ENCODE assay signal across 8 cellular contexts in the genomic region with DNA sequence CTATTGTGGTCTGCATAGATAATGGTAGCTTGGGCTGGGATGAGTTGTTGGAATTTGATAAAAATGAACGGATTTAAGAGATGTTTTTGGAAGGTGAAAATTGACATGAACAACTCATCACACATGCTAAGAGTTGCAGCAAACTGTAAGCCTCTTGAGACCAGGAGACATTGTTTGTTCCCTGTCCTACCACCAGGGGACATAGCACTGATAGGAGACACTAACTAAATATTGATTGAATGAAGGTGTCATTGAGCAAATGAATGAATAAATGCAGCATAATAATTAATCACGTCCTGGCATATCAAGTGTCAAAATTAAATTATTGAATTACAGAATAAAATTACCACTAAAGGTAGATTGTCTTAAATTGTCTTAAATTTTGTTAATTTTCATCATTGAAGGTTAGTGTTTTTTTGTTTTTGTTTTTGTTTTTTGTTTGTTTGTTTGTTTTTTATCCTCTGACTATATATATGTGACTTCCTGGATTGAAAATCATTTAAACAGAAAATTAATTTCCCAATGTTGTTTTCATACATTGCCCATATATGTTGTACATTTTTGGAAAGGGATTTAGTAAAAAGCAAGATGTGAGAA.
DNase-seq lines count a peak whose midpoint lies in the region; ATAC-seq and TF ChIP-seq lines count a peak whose summit lies in the region.

No MANE protein-coding gene starts in this region.

- H3K18ac ChIP-seq in H9 (ENCODE audit: insufficient read length, low read depth, low read length): no peak overlapping the region

- H2BK20ac ChIP-seq in H9 (ENCODE audit: low read depth, low read length, poor library complexity, severe bottlenecking): no peak overlapping the region

- H2BK5ac ChIP-seq in H9 (ENCODE audit: insufficient read length, low read length): no peak overlapping the region

- POLR2A ChIA-PET in CD4-positive, alpha-beta T cell (lab: Charles Lee): no interaction called here
- POLR2A ChIA-PET in activated B cell treated with CpG ODN at 0.5 μM for 24 hours (lab: Charles Lee): no interaction called here

- no peak overlapping the region for H3K56ac ChIP-seq in H9 (ENCODE audit: insufficient read length, low read depth, low read length)

- H3K27me3 ChIP-seq in CD4-positive, alpha-beta T cell (ENCODE audit: control insufficient read depth, insufficient read depth, low read length): no peaks in the 10 kb centered on the region
- H3K27me3 ChIP-seq in H9 (ENCODE audit: insufficient read depth, low read length): no peaks in the 10 kb centered on the region
- no peaks in the 10 kb centered on the region for H3K27me3 ChIP-seq in kidney epithelial cell (ENCODE audit: control insufficient read depth, insufficient read depth, low read length)

- H3K9me3 ChIP-seq in CD4-positive, alpha-beta T cell (ENCODE audit: control insufficient read depth, low read length): no peaks in the 10 kb centered on the region
- H3K9me3 ChIP-seq in H9 (ENCODE audit: control insufficient read depth, low read depth, low read length): no peaks in the 10 kb centered on the region

- no peaks in the 10 kb centered on the region for H3K79me2 ChIP-seq in H9 (ENCODE audit: insufficient read depth, low read length)

- H3K14ac ChIP-seq in H9 (ENCODE audit: insufficient read depth, low read length): no peak overlapping the region

- H3K27ac Mint-ChIP-seq in CD4-positive, alpha-beta T cell: no peak overlapping the region
- H3K27ac Mint-ChIP-seq in H9 (no peak overlapping the region), activated B cell treated with CpG ODN at 0.5 μM for 24 hours (no peak overlapping the region)

- H3K23me2 ChIP-seq in H9 (ENCODE audit: insufficient read length, low read depth, low read length, poor library complexity, severe bottlenecking): no peaks in the 10 kb centered on the region

- intact Hi-C loops in CD4-positive, alpha-beta T cell (cut with DNase I, micrococcal nuclease): loop anchor here (1.0 kb wide), 2 partner anchors 259 to 264 kb away; no protein-coding TSS in a partner anchor
- intact Hi-C loops in activated B cell treated with CpG ODN at 0.5 μM for 24 hours (cut with micrococcal nuclease): loop anchor here (1.0 to 5.0 kb wide), 5 partner anchors 45 to 264 kb away; no protein-coding TSS in a partner anchor

- H3K36me3 Mint-ChIP-seq in CD4-positive, alpha-beta T cell (ENCODE audit: low read depth): no peaks in the 10 kb centered on the region
- H3K36me3 Mint-ChIP-seq in H9 (ENCODE audit: insufficient read depth in 1 of 3, low read depth in 3 of 3) (no peaks in the 10 kb centered on the region), activated B cell treated with CpG ODN at 0.5 μM for 24 hours (ENCODE audit: low read depth) (no peaks in the 10 kb centered on the region)

- H3K4me3 ChIP-seq in kidney epithelial cell (ENCODE audit: low read depth, low read length): no peak overlapping the region

- no peaks in the 10 kb centered on the region for H3K9me3 Mint-ChIP-seq in CD4-positive, alpha-beta T cell
- H3K9me3 Mint-ChIP-seq in H9 (no peaks in the 10 kb centered on the region), activated B cell treated with CpG ODN at 0.5 μM for 24 hours (no peaks in the 10 kb centered on the region)

- no peaks in the 10 kb centered on the region for H3K27me3 Mint-ChIP-seq in CD4-positive, alpha-beta T cell
- H3K27me3 Mint-ChIP-seq in H9 (ENCODE audit: low read depth): no peaks in the 10 kb centered on the region
- no peaks in the 10 kb centered on the region for H3K27me3 Mint-ChIP-seq in activated B cell treated with CpG ODN at 0.5 μM for 24 hours

- TF ChIP-seq CTCF in CD4-positive, alpha-beta T cell (IDR thresholded peaks at IDR 0.05): peak; percentile 66
- TF ChIP-seq CTCF in H9 (conservative IDR thresholded peaks at IDR 0.05) (peak; percentile 80), activated B cell treated with CpG ODN at 0.5 μM for 24 hours (IDR thresholded peaks at IDR 0.05) (no peak), kidney epithelial cell (IDR thresholded peaks at IDR 0.05; ENCODE audit: insufficient read depth, low read length, poor library complexity, severe bottlenecking) (peak; percentile 35)

- H3K4ac ChIP-seq in H9 (ENCODE audit: low read depth, low read length): no peak overlapping the region

- H3K36me3 ChIP-seq in kidney epithelial cell (ENCODE audit: control insufficient read depth, insufficient read depth, low read length): no peaks in the 10 kb centered on the region

- H2AFZ ChIP-seq in H9 (ENCODE audit: low read length): no peak overlapping the region

- CTCF ChIA-PET in CD4-positive, alpha-beta T cell (lab: Charles Lee): interaction anchor here (0.5 kb wide), 1 partner anchor 28 kb away, joined by 3 read pairs; no protein-coding TSS in a partner anchor
- CTCF ChIA-PET in activated B cell treated with CpG ODN at 0.5 μM for 24 hours (lab: Charles Lee): interaction anchor here (0.7 to 2.0 kb wide), 2 partner anchors 260 to 263 kb away, joined by 3 to 14 read pairs; no protein-coding TSS in a partner anchor

- no peak overlapping the region for H3K4me2 ChIP-seq in H9 (ENCODE audit: insufficient read depth, insufficient read length, low read length)

- H2BK15ac ChIP-seq in H9 (ENCODE audit: low read depth, low read length): no peak overlapping the region

- H3T11ph ChIP-seq in H9 (ENCODE audit: low read length): no peak overlapping the region

- H4K91ac ChIP-seq in H9 (ENCODE audit: insufficient read length, low read depth, low read length): no peak overlapping the region

- H4K8ac ChIP-seq in H9 (replicated peaks; ENCODE audit: insufficient read length, low read depth, low read length): no peak overlapping the region

- no CpG with 5 or more reads among the region's 2 CpGs for WGBS in H9 (ENCODE audit: extremely low coverage, insufficient read length, low lambda C conversion rate)

- ATAC-seq in CD4-positive, alpha-beta T cell (ENCODE audit: poor library complexity): peak; percentile 49
- peak; percentile 49 for ATAC-seq in activated B cell treated with CpG ODN at 0.5 μM for 24 hours (ENCODE audit: low read depth)
- no peak for ATAC-seq in HG02981 (IDR thresholded peaks at IDR 0.05; ENCODE audit: unreplicated experiment)
- no peak for ATAC-seq in GM18907 (IDR thresholded peaks at IDR 0.05; ENCODE audit: unreplicated experiment)

- H3K4me3 Mint-ChIP-seq in CD4-positive, alpha-beta T cell: no peak overlapping the region
- no peak overlapping the region for H3K4me3 Mint-ChIP-seq in H9
- no peak overlapping the region for H3K4me3 Mint-ChIP-seq in activated B cell treated with CpG ODN at 0.5 μM for 24 hours

- H4K5ac ChIP-seq in H9 (ENCODE audit: insufficient read length, low read depth, low read length): no peak overlapping the region

- no peaks in the 10 kb centered on the region for H3K4me1 Mint-ChIP-seq in CD4-positive, alpha-beta T cell (ENCODE audit: low read depth)
- H3K4me1 Mint-ChIP-seq in H9 (no peaks in the 10 kb centered on the region), activated B cell treated with CpG ODN at 0.5 μM for 24 hours (peaks cover 5% of the 10 kb centered on the region)

- H3K79me1 ChIP-seq in H9 (ENCODE audit: insufficient read depth, low read depth, low read length, poor library complexity, severe bottlenecking): no peaks in the 10 kb centered on the region

- H2AK5ac ChIP-seq in H9 (ENCODE audit: insufficient read length, low read length): no peak overlapping the region

- no peak overlapping the region for H3K9ac ChIP-seq in H9 (ENCODE audit: extremely low read depth, insufficient read length, low read length)

- peak in 3 of 10 experiments; percentile 3 to 11 (median 6) for DNase-seq in CD4-positive, alpha-beta T cell
- DNase-seq in H9: no peak
- no peak for DNase-seq in activated B cell treated with CpG ODN at 0.5 μM for 24 hours
- no peak for DNase-seq in kidney epithelial cell (ENCODE audit: low read depth)
- DNase-seq in NCI-H1694 (lab: John Stamatoyannopoulos, UW): no peak
- DNase-seq in activated CD8-positive, alpha-beta memory T cell treated with anti-CD3 and anti-CD28 coated beads, Interleukin-2, amount 50 U/mL, for 48 hours: no peak

- H4K20me1 ChIP-seq in H9 (ENCODE audit: control insufficient read depth, insufficient read depth, insufficient read length): no peaks in the 10 kb centered on the region

- H2BK12ac ChIP-seq in H9 (ENCODE audit: insufficient read length, low read depth, low read length): no peak overlapping the region

- no peak overlapping the region for H2BK120ac ChIP-seq in H9 (ENCODE audit: low read depth, low read length, poor library complexity, severe bottlenecking)

- H3K27ac ChIP-seq in CD4-positive, alpha-beta T cell (ENCODE audit: low read depth, low read length): no peak overlapping the region
- H3K27ac ChIP-seq in H9 (ENCODE audit: insufficient read length, low read depth, low read length): no peak overlapping the region

- H3K4me1 ChIP-seq in H9 (ENCODE audit: insufficient read depth, low read length): no peaks in the 10 kb centered on the region

- H3K23ac ChIP-seq in H9 (ENCODE audit: insufficient read length, low read depth, low read length): no peak overlapping the region

Comparison
In these comparisons a context has a peak if more than half of its experiments do, and no peak if none do; other contexts are left out.
1. ATAC-seq: peak in CD4-positive, alpha-beta T cell (single experiment) and activated B cell treated with CpG ODN at 0.5 μM for 24 hours (single experiment); none in HG02981 (single experiment) and GM18907 (single experiment).